Comparison of ENCODE assay signal across 22 cellular contexts in genomic region chr5:134566741-134567221, GRCh38. TPM values are rescaled to one million over a fixed set of nuclear protein-coding genes. Genes with fewer than 3 reads are reported as not detected.
DNase-seq lines count a peak whose midpoint lies in the region; ATAC-seq and TF ChIP-seq lines count a peak whose summit lies in the region.
"Had no signal": no experiment of that assay in that cellular context is flagged by ENCODE, and none has a peak within 500 bp of the region (broad histone marks: within the 10 kb centered on the region; RNA-seq: fewer than 3 reads in every experiment).

No MANE protein-coding gene starts in this region.

- no peak for TF ChIP-seq CTCF in CD8-positive, alpha-beta T cell (IDR thresholded peaks at IDR 0.05)
- TF ChIP-seq CTCF in neural crest cell (conservative IDR thresholded peaks at IDR 0.05): no peak

- CTCF ChIA-PET in activated CD4-positive, alpha-beta T cell treated with anti-CD3 and anti-CD28 coated beads for 36 hours (lab: Charles Lee): interaction anchor here (0.6 to 1.5 kb wide), 3 partner anchors 11 to 101 kb away, joined by 3 read pairs; no protein-coding TSS in a partner anchor
- CTCF ChIA-PET in CD8-positive, alpha-beta T cell (lab: Charles Lee): interaction anchor here (0.9 to 1.1 kb wide), 2 partner anchors 11 to 20 kb away, joined by 3 to 4 read pairs; no protein-coding TSS in a partner anchor

- H3K4me1 Mint-ChIP-seq in activated CD4-positive, alpha-beta T cell treated with anti-CD3 and anti-CD28 coated beads for 36 hours: peaks cover 6% of the 10 kb centered on the region
- H3K4me1 Mint-ChIP-seq in CD8-positive, alpha-beta T cell (ENCODE audit: low read depth): peaks cover 21% of the 10 kb centered on the region
- peaks cover 15% of the 10 kb centered on the region for H3K4me1 Mint-ChIP-seq in activated naive CD8-positive, alpha-beta T cell treated with anti-CD3 and anti-CD28 coated beads, Interleukin-2, amount 50 U/mL, for 24 hours
- peaks cover 24% of the 10 kb centered on the region for H3K4me1 Mint-ChIP-seq in neural crest cell

- H3K9me3 ChIP-seq in CD8-positive, alpha-beta T cell (ENCODE audit: low read length): no peaks in the 10 kb centered on the region
- H3K9me3 ChIP-seq: lower lobe of right lung, prostate gland, SJSA1 had no signal

- no peaks in the 10 kb centered on the region for H3K27me3 Mint-ChIP-seq in activated CD4-positive, alpha-beta T cell treated with anti-CD3 and anti-CD28 coated beads for 36 hours
- H3K27me3 Mint-ChIP-seq in CD8-positive, alpha-beta T cell (ENCODE audit: low read depth): no peaks in the 10 kb centered on the region
- no peaks in the 10 kb centered on the region for H3K27me3 Mint-ChIP-seq in activated naive CD8-positive, alpha-beta T cell treated with anti-CD3 and anti-CD28 coated beads, Interleukin-2, amount 50 U/mL, for 24 hours
- H3K27me3 Mint-ChIP-seq in neural crest cell (ENCODE audit: low read depth): no peaks in the 10 kb centered on the region
- H3K27me3 Mint-ChIP-seq: naive B cell, type B pancreatic cell had no signal

- no peak for ATAC-seq in activated CD4-positive, alpha-beta T cell treated with anti-CD3 and anti-CD28 coated beads for 36 hours
- no peak for ATAC-seq in CD8-positive, alpha-beta T cell
- no peak for ATAC-seq in activated naive CD8-positive, alpha-beta T cell treated with anti-CD3 and anti-CD28 coated beads, Interleukin-2, amount 50 U/mL, for 24 hours
- ATAC-seq in esophagus mucosa: no peak
- no peak for ATAC-seq in GM18861 (IDR thresholded peaks at IDR 0.05; ENCODE audit: unreplicated experiment)
- ATAC-seq: activated T-cell treated with anti-CD3 and anti-CD28 coated beads, Interleukin-2, amount 50 U/mL, for 4 hours; K562 had no signal

- H3K4me1 ChIP-seq in CD8-positive, alpha-beta T cell (ENCODE audit: insufficient read depth, low read length): no peaks in the 10 kb centered on the region
- H3K4me1 ChIP-seq: prostate gland had no signal

- H3K27ac Mint-ChIP-seq in activated CD4-positive, alpha-beta T cell treated with anti-CD3 and anti-CD28 coated beads for 36 hours: peak overlapping the region; percentile 28
- peak overlapping the region; percentile 66 for H3K27ac Mint-ChIP-seq in CD8-positive, alpha-beta T cell
- H3K27ac Mint-ChIP-seq in activated naive CD8-positive, alpha-beta T cell treated with anti-CD3 and anti-CD28 coated beads, Interleukin-2, amount 50 U/mL, for 24 hours: peak overlapping the region; percentile 46
- peak overlapping the region; percentile 50 for H3K27ac Mint-ChIP-seq in neural crest cell (ENCODE audit: unreplicated experiment)
- H3K27ac Mint-ChIP-seq: type B pancreatic cell had no signal

- no peak overlapping the region for H3K4me3 ChIP-seq in CD8-positive, alpha-beta T cell (ENCODE audit: low read depth, low read length)
- H3K4me3 ChIP-seq: K562, lower lobe of right lung, prostate gland, SJSA1 had no signal

- H3K27ac ChIP-seq in CD8-positive, alpha-beta T cell (ENCODE audit: low read depth, low read length): no peak overlapping the region
- H3K27ac ChIP-seq: C4-2B, prostate gland, SJSA1 had no signal

- DNase-seq in activated CD4-positive, alpha-beta T cell treated with anti-CD3 and anti-CD28 coated beads for 36 hours: no peak
- no peak for DNase-seq in activated CD4-positive, alpha-beta T cell treated with anti-CD3 and anti-CD28 coated beads for 4 hours
- no peak for DNase-seq in CD8-positive, alpha-beta T cell
- no peak for DNase-seq in activated naive CD8-positive, alpha-beta T cell treated with anti-CD3 and anti-CD28 coated beads, Interleukin-2, amount 50 U/mL, for 24 hours
- no peak for DNase-seq in neural crest cell (ENCODE audit: low read depth, low spot score)
- DNase-seq in HT-29 (ENCODE audit: low spot score): no peak
- DNase-seq: 8988T; activated CD4-positive, alpha-beta T cell treated with anti-CD3 and anti-CD28 coated beads for 48 hours; activated T-cell treated with anti-CD3 and anti-CD28 coated beads, Interleukin-2, amount 50 U/mL, for 4 hours; DMS53; lower lobe of right lung; naive B cell; NCI-H2081; NCI-H524; T1000 had no signal

- peaks cover 93% of the 10 kb centered on the region for H3K36me3 ChIP-seq in CD8-positive, alpha-beta T cell (ENCODE audit: insufficient read depth, low read length)

- H3K9me3 Mint-ChIP-seq in activated CD4-positive, alpha-beta T cell treated with anti-CD3 and anti-CD28 coated beads for 36 hours (ENCODE audit: low read depth): no peaks in the 10 kb centered on the region
- H3K9me3 Mint-ChIP-seq in CD8-positive, alpha-beta T cell: no peaks in the 10 kb centered on the region
- H3K9me3 Mint-ChIP-seq in activated naive CD8-positive, alpha-beta T cell treated with anti-CD3 and anti-CD28 coated beads, Interleukin-2, amount 50 U/mL, for 24 hours: no peaks in the 10 kb centered on the region
- H3K9me3 Mint-ChIP-seq in neural crest cell: no peaks in the 10 kb centered on the region
- H3K9me3 Mint-ChIP-seq: activated T-cell treated with anti-CD3 and anti-CD28 coated beads, Interleukin-2, amount 50 U/mL, for 4 hours; type B pancreatic cell had no signal

- no peaks in the 10 kb centered on the region for H3K27me3 ChIP-seq in CD8-positive, alpha-beta T cell (ENCODE audit: insufficient read depth, low read length)
- H3K27me3 ChIP-seq: SJSA1 had no signal

- no peak overlapping the region for H3K4me3 Mint-ChIP-seq in activated CD4-positive, alpha-beta T cell treated with anti-CD3 and anti-CD28 coated beads for 36 hours
- H3K4me3 Mint-ChIP-seq in CD8-positive, alpha-beta T cell: no peak overlapping the region
- H3K4me3 Mint-ChIP-seq in activated naive CD8-positive, alpha-beta T cell treated with anti-CD3 and anti-CD28 coated beads, Interleukin-2, amount 50 U/mL, for 24 hours: no peak overlapping the region
- H3K4me3 Mint-ChIP-seq in neural crest cell: no peak overlapping the region
- H3K4me3 Mint-ChIP-seq: activated T-cell treated with anti-CD3 and anti-CD28 coated beads, Interleukin-2, amount 50 U/mL, for 4 hours; naive B cell; type B pancreatic cell had no signal

- intact Hi-C loops in activated CD4-positive, alpha-beta T cell treated with anti-CD3 and anti-CD28 coated beads for 36 hours (cut with DNase I, micrococcal nuclease): no loop called here
- intact Hi-C loops in CD8-positive, alpha-beta T cell (cut with DNase I, micrococcal nuclease): no loop called here

- H3K36me3 Mint-ChIP-seq in activated CD4-positive, alpha-beta T cell treated with anti-CD3 and anti-CD28 coated beads for 36 hours (ENCODE audit: low read depth): peaks cover 48% of the 10 kb centered on the region
- peaks cover 87% of the 10 kb centered on the region for H3K36me3 Mint-ChIP-seq in CD8-positive, alpha-beta T cell
- H3K36me3 Mint-ChIP-seq in activated naive CD8-positive, alpha-beta T cell treated with anti-CD3 and anti-CD28 coated beads, Interleukin-2, amount 50 U/mL, for 24 hours (ENCODE audit: low read depth): peaks cover 31% of the 10 kb centered on the region
- no peaks in the 10 kb centered on the region for H3K36me3 Mint-ChIP-seq in neural crest cell (ENCODE audit: low read depth)
- H3K36me3 Mint-ChIP-seq: type B pancreatic cell had no signal

- POLR2A ChIA-PET in activated CD4-positive, alpha-beta T cell treated with anti-CD3 and anti-CD28 coated beads for 36 hours (lab: Charles Lee): interaction anchor here (0.5 kb wide), 1 partner anchor 212 kb away, joined by 4 read pairs; no protein-coding TSS in a partner anchor
- POLR2A ChIA-PET in CD8-positive, alpha-beta T cell (lab: Charles Lee): no interaction called here

RNA-seq across cellular contexts. Expression of gene JADE2, which starts 41.3 kb away (rescaled TPM):
- total RNA-seq in activated CD4-positive, alpha-beta T cell treated with anti-CD3 and anti-CD28 coated beads for 36 hours: 10 to 100 TPM; 58.1 to 68.0 TPM
- total RNA-seq in CD8-positive, alpha-beta T cell: 100 to 1,000 TPM; 126 to 133 TPM
- total RNA-seq in neural crest cell (2.1 and 2.4 TPM in 2 replicates), esophagus mucosa (12.9 TPM)
- total RNA-seq in HT-29 (2014; rRNA removed; shearing (Covaris generic)): 47.6 and 50.1 TPM in 2 replicates
